16 cellular contexts compared by ENCODE assay signal in genomic region chr3:153897842-153898241, GRCh38.
DNase-seq lines count a peak whose midpoint lies in the region; ATAC-seq and TF ChIP-seq lines count a peak whose summit lies in the region.
"Had no signal": no experiment of that assay in that cellular context is flagged by ENCODE, and none has a peak within 500 bp of the region (broad histone marks: within the 10 kb centered on the region; RNA-seq: fewer than 3 reads in every experiment).

No MANE protein-coding gene starts in this region.

- no peak for TF ChIP-seq CTCF in GM12865 (IDR thresholded peaks at IDR 0.05; ENCODE audit: insufficient read depth, low read depth, low read length, missing control alignments)

- ATAC-seq in GM19395 (IDR thresholded peaks at IDR 0.05; ENCODE audit: unreplicated experiment) (peak; percentile 77), HG02623 (IDR thresholded peaks at IDR 0.05; ENCODE audit: unreplicated experiment) (peak; percentile 76), HG03159 (IDR thresholded peaks at IDR 0.05; ENCODE audit: unreplicated experiment) (peak; percentile 88)
- ATAC-seq: left cardiac atrium; naive thymus-derived CD4-positive, alpha-beta T cell; T-cell had no signal

- H3K4me3 ChIP-seq in GM12865 (ENCODE audit: low read depth, low read length), result no peak overlapping the region

- DNase-seq in GM12865 (ENCODE audit: low read depth) (peak; percentile 9), C1 segment of cervical spinal cord (lab: John Stamatoyannopoulos, UW) (no peak), NCI-H187 (lab: John Stamatoyannopoulos, UW) (no peak), NCI-H1092 (lab: John Stamatoyannopoulos, UW) (no peak), NCI-H1105 (lab: John Stamatoyannopoulos, UW) (no peak)
- DNase-seq: activated CD4-positive, alpha-beta T cell treated with anti-CD3 and anti-CD28 coated beads, Interleukin-2, amount 10 ng/mL, durations not matched to agents 24 days and 14 days; brain microvascular endothelial cell; Caco-2; HCEC 1CT; Karpas-422; left cardiac atrium; naive thymus-derived CD4-positive, alpha-beta T cell; T-cell had no signal
